14 cellular contexts compared by ENCODE assay signal in the genomic region with DNA sequence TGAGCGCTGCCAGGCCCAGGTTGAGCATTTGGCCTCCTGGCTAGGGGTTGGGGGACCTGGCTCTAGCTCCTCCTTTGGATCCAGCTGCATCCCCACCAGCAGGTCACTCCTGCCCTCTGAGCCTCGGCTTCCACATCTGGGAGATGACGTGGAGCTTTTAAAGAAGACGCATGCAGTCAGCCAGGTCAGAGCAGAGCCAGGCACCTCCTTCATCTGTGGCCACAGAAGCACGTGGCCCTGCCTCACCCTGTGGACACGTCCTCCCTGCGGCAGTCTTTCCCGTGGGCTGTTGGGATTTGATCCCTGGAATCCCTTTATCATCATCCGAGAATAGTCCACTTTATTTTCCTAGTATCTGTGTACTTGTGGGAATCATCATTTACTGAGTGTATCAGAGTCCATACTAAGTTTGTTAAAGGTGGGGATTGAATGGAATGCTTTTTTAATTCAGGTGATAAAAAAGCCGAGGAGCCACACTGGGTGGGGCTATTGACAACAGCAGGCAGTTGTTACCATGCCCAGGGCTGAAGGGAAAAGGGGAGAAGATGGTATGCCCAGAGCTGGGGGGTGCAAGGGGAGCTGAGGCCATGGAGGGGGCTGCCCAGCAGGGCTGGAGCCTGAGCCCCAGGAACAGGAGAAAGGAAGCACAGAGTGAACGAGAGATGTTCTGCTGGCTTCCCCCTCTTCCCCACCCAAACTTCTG.
DNase-seq lines count a peak whose midpoint lies in the region; ATAC-seq, FAIRE-seq and TF ChIP-seq lines count a peak whose summit lies in the region.
"Had no signal": no experiment of that assay in that cellular context is flagged by ENCODE, and none has a peak within 500 bp of the region (broad histone marks: within the 10 kb centered on the region; RNA-seq: fewer than 3 reads in every experiment).

No MANE protein-coding gene starts in this region.

- BruUV-seq in IMR-90 (replicated peaks; lab: Mats Ljungman, UMichigan) = no TSS peak

- no peak overlapping the region for H4K5ac ChIP-seq in IMR-90 (ENCODE audit: low read depth, low read length)

- no peaks in the 10 kb centered on the region for H3K9me2 ChIP-seq in hepatocyte (replicated peaks; ENCODE audit: insufficient read depth)

- H3K4me3 ChIP-seq in IMR-90 (ENCODE audit: insufficient read depth, low read depth, low read length) = no peak overlapping the region
- H3K4me3 ChIP-seq in hepatocyte = no peak overlapping the region
- H3K4me3 ChIP-seq in small intestine (ENCODE audit: low read depth in 1 of 2, low read length in 2 of 2) = peak overlapping the region in 1 of 2 donors; percentile 26
- H3K4me3 ChIP-seq in aorta (ENCODE audit: low read length in 2 of 2) = no peak overlapping the region
- H3K4me3 ChIP-seq: BLaER1, GM23338 had no signal

- peaks cover 5% of the 10 kb centered on the region; the same call in 1 of the 2 replicates for H3K9me1 ChIP-seq in IMR-90 (ENCODE audit: insufficient read depth, low read length)

- TF ChIP-seq POLR2A in IMR-90 (IDR thresholded peaks at IDR 0.05; ENCODE audit: low read depth, low read length) = no peak

- H3K56ac ChIP-seq in IMR-90 (ENCODE audit: extremely low read depth, insufficient read depth, low read length) = no peak overlapping the region

- CTCF ChIA-PET in IMR-90 (lab: Yijun Ruan, JAX) = no interaction called here

- no peak for TF ChIP-seq CTCF in IMR-90 (conservative IDR thresholded peaks at IDR 0.05; ENCODE audit: low read depth, low read length)
- TF ChIP-seq CTCF in hepatocyte (IDR thresholded peaks at IDR 0.05; ENCODE audit: poor library complexity) = no peak
- TF ChIP-seq CTCF in neural crest cell (conservative IDR thresholded peaks at IDR 0.05) = no peak

- ATAC-seq in IMR-90 (ENCODE audit: low read depth) (no peak), HG03457 (IDR thresholded peaks at IDR 0.05; ENCODE audit: unreplicated experiment) (no peak), aorta (ENCODE audit: low FRiP score) (no peak)
- ATAC-seq in activated T-cell treated with anti-CD3 and anti-CD28 coated beads, Interleukin-2, amount 50 U/mL, for 72 hours (replicated peaks in 1 of 2) = no peak
- ATAC-seq: GM23338 had no signal

- H2BK5ac ChIP-seq in IMR-90 (ENCODE audit: low read depth, low read length, poor library complexity, severe bottlenecking) = no peak overlapping the region

- no peak overlapping the region for H4K91ac ChIP-seq in IMR-90 (ENCODE audit: insufficient read depth, low read depth, low read length)

- no peak overlapping the region for H3K4me2 ChIP-seq in IMR-90 (ENCODE audit: low read depth, low read length)
- no peak overlapping the region for H3K4me2 ChIP-seq in hepatocyte
- H3K4me2 ChIP-seq: BLaER1, GM23338 had no signal

- H2BK15ac ChIP-seq in IMR-90 (ENCODE audit: low read depth, low read length) = no peak overlapping the region

- H3K36me3 ChIP-seq in IMR-90 (ENCODE audit: control insufficient read depth, insufficient read depth, low read length) (peaks cover 8% of the 10 kb centered on the region), hepatocyte (replicated peaks; ENCODE audit: insufficient read depth, low read depth) (no peaks in the 10 kb centered on the region), small intestine (ENCODE audit: control insufficient read depth in 2 of 2, insufficient read depth in 2 of 2, low read length in 2 of 2) (no peaks in the 10 kb centered on the region), aorta (ENCODE audit: control insufficient read depth in 1 of 2, insufficient read depth in 2 of 2, low read length in 1 of 2) (no peaks in the 10 kb centered on the region)
- H3K36me3 ChIP-seq: BLaER1 had no signal

- dilution Hi-C loops in IMR-90 (cut with HindIII; ENCODE audit: low sequenced_read_pairs, unreplicated experiment) = no loop called here

- H3K23ac ChIP-seq in IMR-90 (ENCODE audit: low read depth, low read length) = no peak overlapping the region

- DNase-seq in IMR-90 (no peak), hepatocyte (ENCODE audit: low spot score) (no peak), neural crest cell (ENCODE audit: low read depth, low spot score) (no peak), small intestine (peak; percentile 92), UCSD-AML1 (lab: John Stamatoyannopoulos, UW; ENCODE audit: unreplicated experiment) (no peak), aorta (no peak)
- no peak for DNase-seq in activated T-cell treated with anti-CD3 and anti-CD28 coated beads, Interleukin-2, amount 50 U/mL, for 72 hours
- DNase-seq: 8988T, AML-193, DMS 273 treated with DMSO at 0.1 percent for 48 hours, H7 had no signal

- H2AK5ac ChIP-seq in IMR-90 (ENCODE audit: low read depth, low read length) = no peak overlapping the region

- no peak overlapping the region for H3K27ac ChIP-seq in IMR-90 (ENCODE audit: insufficient read depth, low read length)
- peak overlapping the region; percentile 9 for H3K27ac ChIP-seq in hepatocyte
- peak overlapping the region; percentile 68 to 79 for H3K27ac ChIP-seq in small intestine (ENCODE audit: low read depth in 1 of 2, low read length in 1 of 2)
- H3K27ac ChIP-seq in aorta (ENCODE audit: low read depth in 1 of 2, low read length in 2 of 2) = no peak overlapping the region
- H3K27ac ChIP-seq: BLaER1 had no signal

- H3K4me3 Mint-ChIP-seq in neural crest cell = no peak overlapping the region
- no peak overlapping the region for H3K4me3 Mint-ChIP-seq in activated T-cell treated with anti-CD3 and anti-CD28 coated beads, Interleukin-2, amount 50 U/mL, for 72 hours
- H3K4me3 Mint-ChIP-seq: GM23338 had no signal

- no peak overlapping the region for H3K9ac ChIP-seq in IMR-90 (ENCODE audit: low read depth, low read length)
- H3K9ac ChIP-seq: BLaER1 had no signal

- H4K8ac ChIP-seq in IMR-90 (ENCODE audit: low read depth in 2 of 2, low read length in 2 of 2) = no peak overlapping the region

- H3K27me3 ChIP-seq in IMR-90 (ENCODE audit: control insufficient read depth, insufficient read depth, low read length) (no peaks in the 10 kb centered on the region), hepatocyte (no peaks in the 10 kb centered on the region), small intestine (ENCODE audit: control insufficient read depth in 2 of 2, insufficient read depth in 2 of 2, low read length in 2 of 2) (no peaks in the 10 kb centered on the region), aorta (ENCODE audit: control insufficient read depth in 1 of 2, insufficient read depth in 2 of 2, low read length in 1 of 2) (no peaks in the 10 kb centered on the region)
- H3K27me3 ChIP-seq: BLaER1 had no signal

- peak overlapping the region; percentile 27 for H3K27ac Mint-ChIP-seq in neural crest cell (ENCODE audit: unreplicated experiment)
- no peak overlapping the region for H3K27ac Mint-ChIP-seq in activated T-cell treated with anti-CD3 and anti-CD28 coated beads, Interleukin-2, amount 50 U/mL, for 72 hours
- H3K27ac Mint-ChIP-seq: GM23338 had no signal

- TF ChIP-seq RAD21 in IMR-90 (IDR thresholded peaks at IDR 0.05; ENCODE audit: low read length) = no peak

- no peaks in the 10 kb centered on the region for H4K20me1 ChIP-seq in IMR-90 (ENCODE audit: insufficient read depth, low read length)
- no peaks in the 10 kb centered on the region for H4K20me1 ChIP-seq in hepatocyte (ENCODE audit: insufficient read depth, poor library complexity, severe bottlenecking)
- H4K20me1 ChIP-seq: BLaER1 had no signal

- H3K79me2 ChIP-seq in hepatocyte = no peaks in the 10 kb centered on the region

- POLR2A ChIA-PET in IMR-90 (lab: Charles Lee; ENCODE audit: unreplicated experiment) = no interaction called here

- peaks cover 16% of the 10 kb centered on the region for H3K4me1 Mint-ChIP-seq in neural crest cell
- no peaks in the 10 kb centered on the region for H3K4me1 Mint-ChIP-seq in activated T-cell treated with anti-CD3 and anti-CD28 coated beads, Interleukin-2, amount 50 U/mL, for 72 hours (ENCODE audit: low read depth)

- no peak overlapping the region for H2AK9ac ChIP-seq in IMR-90 (replicated peaks; ENCODE audit: low read depth, low read length, poor library complexity)

- H2BK120ac ChIP-seq in IMR-90 (ENCODE audit: low read depth, low read length) = no peak overlapping the region

- H2BK20ac ChIP-seq in IMR-90 (ENCODE audit: low read depth, low read length) = no peak overlapping the region

- intact Hi-C loops in IMR-90 (cut with micrococcal nuclease) = no loop called here
- intact Hi-C loops in aorta (cut with DNase I) = no loop called here

- no peaks in the 10 kb centered on the region for H3K27me3 Mint-ChIP-seq in neural crest cell (ENCODE audit: low read depth)
- no peaks in the 10 kb centered on the region for H3K27me3 Mint-ChIP-seq in activated T-cell treated with anti-CD3 and anti-CD28 coated beads, Interleukin-2, amount 50 U/mL, for 72 hours (ENCODE audit: low read depth)

- WGBS in IMR-90 (ENCODE audit: extremely low coverage in 2 of 2, insufficient read length in 1 of 2), 2 experiments = 67% methylated on average over 1 of the region's 11 CpGs; no CpG with 5 or more reads in 1 of the 2 experiments
- 81% methylated on average over 11 of the region's 11 CpGs for WGBS in hepatocyte (ENCODE audit: low lambda C conversion rate, missing lambda C conversion rate)
- 36 to 63% (median 42%) methylated on average over 11 of the region's 11 CpGs for WGBS in small intestine, 3 donors
- 85 to 86% methylated on average over 11 of the region's 11 CpGs for WGBS in aorta, 2 donors

- no peak overlapping the region for H3K14ac ChIP-seq in IMR-90 (replicated peaks; ENCODE audit: low read depth, low read length)

- no peaks in the 10 kb centered on the region for H3K9me3 Mint-ChIP-seq in neural crest cell
- peaks cover 3 to 5% of the 10 kb centered on the region in 2 donors for H3K9me3 Mint-ChIP-seq in activated T-cell treated with anti-CD3 and anti-CD28 coated beads, Interleukin-2, amount 50 U/mL, for 72 hours
- H3K9me3 Mint-ChIP-seq: GM23338 had no signal

- H3K79me1 ChIP-seq in IMR-90 (ENCODE audit: low read depth in 1 of 2, low read length in 2 of 2) = no peaks in the 10 kb centered on the region

- H2AFZ ChIP-seq in IMR-90 (replicated peaks; ENCODE audit: low read length, poor library complexity) (peak overlapping the region; percentile 29), hepatocyte (no peak overlapping the region)
- H2AFZ ChIP-seq: GM23338 had no signal

- in situ Hi-C loops in IMR-90 (cut with MboI; ENCODE audit: low sequenced_read_pairs) = no loop called here

- peaks cover 43% of the 10 kb centered on the region for H3K36me3 Mint-ChIP-seq in neural crest cell (ENCODE audit: low read depth)
- H3K36me3 Mint-ChIP-seq in activated T-cell treated with anti-CD3 and anti-CD28 coated beads, Interleukin-2, amount 50 U/mL, for 72 hours (ENCODE audit: insufficient read depth in 2 of 2) = no peaks in the 10 kb centered on the region

- H3K4me1 ChIP-seq in IMR-90 (ENCODE audit: control insufficient read depth, insufficient read depth, low read length) (no peaks in the 10 kb centered on the region), hepatocyte (ENCODE audit: insufficient read depth) (peaks cover 18% of the 10 kb centered on the region), small intestine (ENCODE audit: control insufficient read depth in 2 of 2, insufficient read depth in 1 of 2, low read depth in 1 of 2, low read length in 1 of 2) (peaks cover 0 to 10% of the 10 kb centered on the region in 2 donors), aorta (ENCODE audit: control insufficient read depth in 1 of 2, insufficient read depth in 2 of 2, low read length in 2 of 2) (no peaks in the 10 kb centered on the region)
- H3K4me1 ChIP-seq: BLaER1 had no signal

- FAIRE-seq in small intestine (lab: Jason Lieb, UNC) = no peak

- H3K4ac ChIP-seq in IMR-90 (ENCODE audit: low read depth, low read length) = no peak overlapping the region

- H3K18ac ChIP-seq in IMR-90 (ENCODE audit: low read depth, low read length) = no peak overlapping the region

- H3K9me3 ChIP-seq in IMR-90 (ENCODE audit: control insufficient read depth, insufficient read depth, low read length) (no peaks in the 10 kb centered on the region), hepatocyte (ENCODE audit: low read depth) (no peaks in the 10 kb centered on the region), small intestine (ENCODE audit: control insufficient read depth, low read depth) (no peaks in the 10 kb centered on the region), aorta (ENCODE audit: control insufficient read depth, low read length) (no peaks in the 10 kb centered on the region)
- H3K9me3 ChIP-seq: BLaER1 had no signal

Comparison
In these comparisons a context has a peak if more than half of its experiments do, and no peak if none do; other contexts are left out.
1. H3K27ac ChIP-seq: peak in hepatocyte (single experiment) and small intestine (2 of 2); none in IMR-90 (single experiment) and aorta (0 of 2).